Comparison of ENCODE assay signal across 1 cellular context in the genomic region with DNA sequence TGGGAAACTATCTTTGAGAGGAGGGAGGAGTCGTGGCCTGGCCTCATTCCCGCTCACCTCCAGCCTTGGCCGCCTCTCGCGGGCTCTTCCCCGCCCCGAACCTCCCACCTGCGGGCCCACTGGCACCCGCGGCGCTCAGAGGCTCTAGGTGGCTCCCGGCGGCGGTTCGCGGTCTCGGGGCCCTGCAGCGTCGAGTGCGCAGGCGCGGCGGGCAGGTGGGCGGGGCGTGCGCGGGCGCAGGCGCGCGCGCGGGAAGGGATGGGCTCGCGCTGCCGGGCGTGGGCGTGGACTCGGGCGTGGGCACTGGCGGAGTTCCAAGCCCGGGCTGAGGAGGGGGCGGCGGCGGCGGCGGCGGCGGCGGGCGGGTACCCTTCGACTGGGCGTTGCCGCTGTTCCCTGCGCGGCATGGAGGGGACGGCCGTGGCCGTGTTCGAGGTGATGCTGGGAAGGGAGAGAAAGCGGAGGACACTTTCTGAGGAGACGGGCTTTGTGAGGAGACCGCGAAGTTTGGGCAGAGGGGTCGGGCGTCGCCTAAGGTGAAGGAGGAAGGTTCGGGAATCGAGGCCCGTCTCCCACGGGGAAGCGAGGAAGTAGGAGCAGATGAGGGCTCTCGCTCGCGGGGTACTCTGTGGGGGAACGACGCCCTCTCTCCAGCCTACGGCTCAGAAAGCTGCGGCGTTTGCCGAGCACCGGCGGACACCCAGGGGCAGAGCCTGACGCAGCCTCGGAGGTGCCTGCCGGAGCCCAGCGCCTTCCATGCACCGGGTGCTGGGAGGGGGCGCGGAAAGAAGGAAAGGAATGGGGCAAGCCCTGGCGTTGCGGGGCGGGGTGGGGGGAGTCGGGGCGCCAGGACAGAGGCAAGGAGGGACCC.
TF ChIP-seq lines count a peak whose summit lies in the region.

No MANE protein-coding gene starts in this region.

TF ChIP-seq in HepG2, 621 proteins besides CTCF, POLR2A, EP300 and RAD21 (continued from another document and continues in another):
- peak in 1 of 2 experiments; percentile 60; a peak in 2 of 4 replicates for TF ChIP-seq KLF16 (CRISPR knock-in tag; IDR thresholded peaks at IDR 0.05)
- peak; percentile 61; the same call in 1 of the 2 replicates for TF ChIP-seq SRY (CRISPR knock-in tag; IDR thresholded peaks at IDR 0.05)
- no peak for TF ChIP-seq ZFAT (CRISPR knock-in tag; conservative IDR thresholded peaks at IDR 0.05)
- TF ChIP-seq ZNF121 (CRISPR knock-in tag; IDR thresholded peaks at IDR 0.05): no peak
- 0 out of 2 replicates have a peak, but pooled peaks have one; percentile 89 for TF ChIP-seq ZFP82 (CRISPR knock-in tag; IDR thresholded peaks at IDR 0.05; ENCODE audit: borderline replicate concordance)
- peak; percentile 67; the same call in 1 of the 2 replicates for TF ChIP-seq ZNF329 (CRISPR knock-in tag; IDR thresholded peaks at IDR 0.05; ENCODE audit: low read depth)
- no peak for TF ChIP-seq ATRX (CRISPR knock-in tag; IDR thresholded peaks at IDR 0.05; ENCODE audit: borderline replicate concordance)
- no peak for TF ChIP-seq PRPF4 (IDR thresholded peaks at IDR 0.05; ENCODE audit: low read depth, low read length, poor library complexity, severe bottlenecking)
- TF ChIP-seq, protein P1, sequence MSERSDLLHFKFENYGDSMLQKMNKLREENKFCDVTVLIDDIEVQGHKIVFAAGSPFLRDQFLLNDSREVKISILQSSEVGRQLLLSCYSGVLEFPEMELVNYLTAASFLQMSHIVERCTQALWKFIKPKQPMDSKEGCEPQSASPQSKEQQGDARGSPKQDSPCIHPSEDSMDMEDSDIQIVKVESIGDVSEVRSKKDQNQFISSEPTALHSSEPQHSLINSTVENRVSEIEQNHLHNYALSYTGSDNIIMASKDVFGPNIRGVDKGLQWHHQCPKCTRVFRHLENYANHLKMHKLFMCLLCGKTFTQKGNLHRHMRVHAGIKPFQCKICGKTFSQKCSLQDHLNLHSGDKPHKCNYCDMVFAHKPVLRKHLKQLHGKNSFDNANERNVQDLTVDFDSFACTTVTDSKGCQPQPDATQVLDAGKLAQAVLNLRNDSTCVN (CRISPR knock-in tag; IDR thresholded peaks at IDR 0.05; ENCODE audit: borderline replicate concordance): no peak
- no peak for TF ChIP-seq CREB1 (IDR thresholded peaks at IDR 0.05)
- no peak for TF ChIP-seq CREB1 (CRISPR knock-in tag; IDR thresholded peaks at IDR 0.05)
- TF ChIP-seq, protein P2, sequence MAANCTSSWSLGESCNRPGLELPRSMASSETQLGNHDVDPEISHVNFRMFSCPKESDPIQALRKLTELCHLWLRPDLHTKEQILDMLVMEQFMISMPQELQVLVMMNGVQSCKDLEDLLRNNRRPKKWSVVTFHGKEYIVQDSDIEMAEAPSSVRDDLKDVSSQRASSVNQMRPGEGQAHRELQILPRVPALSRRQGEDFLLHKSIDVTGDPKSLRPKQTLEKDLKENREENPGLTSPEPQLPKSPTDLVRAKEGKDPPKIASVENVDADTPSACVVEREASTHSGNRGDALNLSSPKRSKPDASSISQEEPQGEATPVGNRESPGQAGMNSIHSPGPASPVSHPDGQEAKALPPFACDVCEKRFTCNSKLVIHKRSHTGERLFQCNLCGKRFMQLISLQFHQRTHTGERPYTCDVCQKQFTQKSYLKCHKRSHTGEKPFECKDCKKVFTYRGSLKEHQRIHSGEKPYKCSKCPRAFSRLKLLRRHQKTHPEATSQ (CRISPR knock-in tag; IDR thresholded peaks at IDR 0.05; ENCODE audit: borderline replicate concordance): no peak
- TF ChIP-seq, protein P3, sequence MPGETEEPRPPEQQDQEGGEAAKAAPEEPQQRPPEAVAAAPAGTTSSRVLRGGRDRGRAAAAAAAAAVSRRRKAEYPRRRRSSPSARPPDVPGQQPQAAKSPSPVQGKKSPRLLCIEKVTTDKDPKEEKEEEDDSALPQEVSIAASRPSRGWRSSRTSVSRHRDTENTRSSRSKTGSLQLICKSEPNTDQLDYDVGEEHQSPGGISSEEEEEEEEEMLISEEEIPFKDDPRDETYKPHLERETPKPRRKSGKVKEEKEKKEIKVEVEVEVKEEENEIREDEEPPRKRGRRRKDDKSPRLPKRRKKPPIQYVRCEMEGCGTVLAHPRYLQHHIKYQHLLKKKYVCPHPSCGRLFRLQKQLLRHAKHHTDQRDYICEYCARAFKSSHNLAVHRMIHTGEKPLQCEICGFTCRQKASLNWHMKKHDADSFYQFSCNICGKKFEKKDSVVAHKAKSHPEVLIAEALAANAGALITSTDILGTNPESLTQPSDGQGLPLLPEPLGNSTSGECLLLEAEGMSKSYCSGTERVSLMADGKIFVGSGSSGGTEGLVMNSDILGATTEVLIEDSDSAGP (CRISPR knock-in tag; IDR thresholded peaks at IDR 0.05; ENCODE audit: borderline replicate concordance): peak; percentile 54; the same call in 1 of the 2 replicates
- no peak; the same call in 1 of the 2 replicates for TF ChIP-seq ZNF430 (CRISPR knock-in tag; IDR thresholded peaks at IDR 0.05)
- peak; percentile 55; the same call in 1 of the 2 replicates for TF ChIP-seq CCDC6 (CRISPR knock-in tag; IDR thresholded peaks at IDR 0.05)
- 0 out of 2 replicates have a peak, but pooled peaks have one; percentile 44 for TF ChIP-seq ZNF451 (CRISPR knock-in tag; IDR thresholded peaks at IDR 0.05)
- TF ChIP-seq ZBTB1 (CRISPR knock-in tag; IDR thresholded peaks at IDR 0.05; ENCODE audit: borderline replicate concordance): no peak
- no peak for TF ChIP-seq ZNF225 (CRISPR knock-in tag; IDR thresholded peaks at IDR 0.05)
- TF ChIP-seq ZNF780A (CRISPR knock-in tag; IDR thresholded peaks at IDR 0.05): no peak
- TF ChIP-seq SMAD9 (CRISPR knock-in tag; IDR thresholded peaks at IDR 0.05): no peak
- no peak for TF ChIP-seq RBM22 (optimal IDR thresholded peaks at IDR 0.05; ENCODE audit: low read length)
- no peak for TF ChIP-seq U2AF1 (optimal IDR thresholded peaks at IDR 0.05; ENCODE audit: low read depth, low read length)
- no peak for TF ChIP-seq JARID2 (CRISPR knock-in tag; IDR thresholded peaks at IDR 0.05; ENCODE audit: insufficient replicate concordance)
- no peak for TF ChIP-seq KDM4B (CRISPR knock-in tag; IDR thresholded peaks at IDR 0.05)
- TF ChIP-seq ZNF660 (CRISPR knock-in tag; IDR thresholded peaks at IDR 0.05; ENCODE audit: borderline replicate concordance, low read depth): no peak
- no peak for TF ChIP-seq SNRNP70 (IDR thresholded peaks at IDR 0.05; ENCODE audit: low read depth, low read length)
- no peak for TF ChIP-seq YEATS4 (CRISPR knock-in tag; IDR thresholded peaks at IDR 0.05; ENCODE audit: borderline replicate concordance)
- TF ChIP-seq, protein P4, sequence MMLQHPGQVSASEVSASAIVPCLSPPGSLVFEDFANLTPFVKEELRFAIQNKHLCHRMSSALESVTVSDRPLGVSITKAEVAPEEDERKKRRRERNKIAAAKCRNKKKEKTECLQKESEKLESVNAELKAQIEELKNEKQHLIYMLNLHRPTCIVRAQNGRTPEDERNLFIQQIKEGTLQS (CRISPR knock-in tag; IDR thresholded peaks at IDR 0.05): 0 out of 2 replicates have a peak, but pooled peaks have one; percentile 16
- TF ChIP-seq FOXA1 (IDR thresholded peaks at IDR 0.05): no peak
- TF ChIP-seq FOXA1 (CRISPR knock-in tag; IDR thresholded peaks at IDR 0.05): no peak
- TF ChIP-seq ZNF224 (CRISPR knock-in tag; IDR thresholded peaks at IDR 0.05): peak; percentile 58; the same call in 1 of the 2 replicates
- no peak for TF ChIP-seq RCOR2 (CRISPR knock-in tag; IDR thresholded peaks at IDR 0.05)
- no peak for TF ChIP-seq ZFP36L2 (CRISPR knock-in tag; IDR thresholded peaks at IDR 0.05)
- no peak for TF ChIP-seq ZC3H4 (CRISPR knock-in tag; IDR thresholded peaks at IDR 0.05; ENCODE audit: borderline replicate concordance)
- TF ChIP-seq, protein P5, sequence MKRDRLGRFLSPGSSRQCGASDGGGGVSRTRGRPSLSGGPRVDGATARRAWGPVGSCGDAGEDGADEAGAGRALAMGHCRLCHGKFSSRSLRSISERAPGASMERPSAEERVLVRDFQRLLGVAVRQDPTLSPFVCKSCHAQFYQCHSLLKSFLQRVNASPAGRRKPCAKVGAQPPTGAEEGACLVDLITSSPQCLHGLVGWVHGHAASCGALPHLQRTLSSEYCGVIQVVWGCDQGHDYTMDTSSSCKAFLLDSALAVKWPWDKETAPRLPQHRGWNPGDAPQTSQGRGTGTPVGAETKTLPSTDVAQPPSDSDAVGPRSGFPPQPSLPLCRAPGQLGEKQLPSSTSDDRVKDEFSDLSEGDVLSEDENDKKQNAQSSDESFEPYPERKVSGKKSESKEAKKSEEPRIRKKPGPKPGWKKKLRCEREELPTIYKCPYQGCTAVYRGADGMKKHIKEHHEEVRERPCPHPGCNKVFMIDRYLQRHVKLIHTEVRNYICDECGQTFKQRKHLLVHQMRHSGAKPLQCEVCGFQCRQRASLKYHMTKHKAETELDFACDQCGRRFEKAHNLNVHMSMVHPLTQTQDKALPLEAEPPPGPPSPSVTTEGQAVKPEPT (CRISPR knock-in tag; IDR thresholded peaks at IDR 0.05; ENCODE audit: low read depth): no peak; the same call in 1 of the 2 replicates
- TF ChIP-seq ZNF34 (CRISPR knock-in tag; IDR thresholded peaks at IDR 0.05; ENCODE audit: borderline replicate concordance): 0 out of 2 replicates have a peak, but pooled peaks have one; percentile 79
- no peak for TF ChIP-seq ZNF33B (CRISPR knock-in tag; IDR thresholded peaks at IDR 0.05)
- TF ChIP-seq IRF2 (CRISPR knock-in tag; IDR thresholded peaks at IDR 0.05): no peak
- TF ChIP-seq HDAC2 (CRISPR knock-in tag; IDR thresholded peaks at IDR 0.05): no peak; the same call in 1 of the 2 replicates
- TF ChIP-seq, protein P6, sequence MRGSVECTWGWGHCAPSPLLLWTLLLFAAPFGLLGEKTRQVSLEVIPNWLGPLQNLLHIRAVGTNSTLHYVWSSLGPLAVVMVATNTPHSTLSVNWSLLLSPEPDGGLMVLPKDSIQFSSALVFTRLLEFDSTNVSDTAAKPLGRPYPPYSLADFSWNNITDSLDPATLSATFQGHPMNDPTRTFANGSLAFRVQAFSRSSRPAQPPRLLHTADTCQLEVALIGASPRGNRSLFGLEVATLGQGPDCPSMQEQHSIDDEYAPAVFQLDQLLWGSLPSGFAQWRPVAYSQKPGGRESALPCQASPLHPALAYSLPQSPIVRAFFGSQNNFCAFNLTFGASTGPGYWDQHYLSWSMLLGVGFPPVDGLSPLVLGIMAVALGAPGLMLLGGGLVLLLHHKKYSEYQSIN (CRISPR knock-in tag; IDR thresholded peaks at IDR 0.05; ENCODE audit: borderline replicate concordance): no peak
- TF ChIP-seq MAZ (IDR thresholded peaks at IDR 0.05; ENCODE audit: borderline replicate concordance, low read depth, low read length): no peak
- peak; percentile 89 for TF ChIP-seq MAZ (CRISPR knock-in tag; IDR thresholded peaks at IDR 0.05; ENCODE audit: low read depth)
- TF ChIP-seq, protein P7, sequence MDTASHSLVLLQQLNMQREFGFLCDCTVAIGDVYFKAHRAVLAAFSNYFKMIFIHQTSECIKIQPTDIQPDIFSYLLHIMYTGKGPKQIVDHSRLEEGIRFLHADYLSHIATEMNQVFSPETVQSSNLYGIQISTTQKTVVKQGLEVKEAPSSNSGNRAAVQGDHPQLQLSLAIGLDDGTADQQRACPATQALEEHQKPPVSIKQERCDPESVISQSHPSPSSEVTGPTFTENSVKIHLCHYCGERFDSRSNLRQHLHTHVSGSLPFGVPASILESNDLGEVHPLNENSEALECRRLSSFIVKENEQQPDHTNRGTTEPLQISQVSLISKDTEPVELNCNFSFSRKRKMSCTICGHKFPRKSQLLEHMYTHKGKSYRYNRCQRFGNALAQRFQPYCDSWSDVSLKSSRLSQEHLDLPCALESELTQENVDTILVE (CRISPR knock-in tag; IDR thresholded peaks at IDR 0.05): peak; percentile 52; the same call in 1 of the 2 replicates
- TF ChIP-seq MTA3 (CRISPR knock-in tag; IDR thresholded peaks at IDR 0.05): no peak
- TF ChIP-seq, protein P8, sequence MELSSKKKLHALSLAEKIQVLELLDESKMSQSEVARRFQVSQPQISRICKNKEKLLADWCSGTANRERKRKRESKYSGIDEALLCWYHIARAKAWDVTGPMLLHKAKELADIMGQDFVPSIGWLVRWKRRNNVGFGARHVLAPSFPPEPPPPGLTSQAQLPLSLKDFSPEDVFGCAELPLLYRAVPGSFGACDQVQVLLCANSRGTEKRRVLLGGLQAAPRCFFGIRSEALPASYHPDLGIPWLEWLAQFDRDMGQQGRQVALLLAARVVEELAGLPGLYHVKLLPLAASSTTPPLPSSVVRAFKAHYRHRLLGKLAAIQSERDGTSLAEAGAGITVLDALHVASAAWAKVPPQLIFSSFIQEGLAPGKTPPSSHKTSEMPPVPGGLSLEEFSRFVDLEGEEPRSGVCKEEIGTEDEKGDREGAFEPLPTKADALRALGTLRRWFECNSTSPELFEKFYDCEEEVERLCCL (CRISPR knock-in tag; IDR thresholded peaks at IDR 0.05; ENCODE audit: borderline replicate concordance): no peak
- no peak for TF ChIP-seq ZNF501 (CRISPR knock-in tag; IDR thresholded peaks at IDR 0.05)
- TF ChIP-seq, protein P9, sequence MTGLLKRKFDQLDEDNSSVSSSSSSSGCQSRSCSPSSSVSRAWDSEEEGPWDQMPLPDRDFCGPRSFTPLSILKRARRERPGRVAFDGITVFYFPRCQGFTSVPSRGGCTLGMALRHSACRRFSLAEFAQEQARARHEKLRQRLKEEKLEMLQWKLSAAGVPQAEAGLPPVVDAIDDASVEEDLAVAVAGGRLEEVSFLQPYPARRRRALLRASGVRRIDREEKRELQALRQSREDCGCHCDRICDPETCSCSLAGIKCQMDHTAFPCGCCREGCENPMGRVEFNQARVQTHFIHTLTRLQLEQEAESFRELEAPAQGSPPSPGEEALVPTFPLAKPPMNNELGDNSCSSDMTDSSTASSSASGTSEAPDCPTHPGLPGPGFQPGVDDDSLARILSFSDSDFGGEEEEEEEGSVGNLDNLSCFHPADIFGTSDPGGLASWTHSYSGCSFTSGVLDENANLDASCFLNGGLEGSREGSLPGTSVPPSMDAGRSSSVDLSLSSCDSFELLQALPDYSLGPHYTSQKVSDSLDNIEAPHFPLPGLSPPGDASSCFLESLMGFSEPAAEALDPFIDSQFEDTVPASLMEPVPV (CRISPR knock-in tag; IDR thresholded peaks at IDR 0.05): no peak; the same call in 1 of the 2 replicates
- no peak for TF ChIP-seq ZNF232 (CRISPR knock-in tag; IDR thresholded peaks at IDR 0.05; ENCODE audit: borderline replicate concordance)
- TF ChIP-seq, protein P10, sequence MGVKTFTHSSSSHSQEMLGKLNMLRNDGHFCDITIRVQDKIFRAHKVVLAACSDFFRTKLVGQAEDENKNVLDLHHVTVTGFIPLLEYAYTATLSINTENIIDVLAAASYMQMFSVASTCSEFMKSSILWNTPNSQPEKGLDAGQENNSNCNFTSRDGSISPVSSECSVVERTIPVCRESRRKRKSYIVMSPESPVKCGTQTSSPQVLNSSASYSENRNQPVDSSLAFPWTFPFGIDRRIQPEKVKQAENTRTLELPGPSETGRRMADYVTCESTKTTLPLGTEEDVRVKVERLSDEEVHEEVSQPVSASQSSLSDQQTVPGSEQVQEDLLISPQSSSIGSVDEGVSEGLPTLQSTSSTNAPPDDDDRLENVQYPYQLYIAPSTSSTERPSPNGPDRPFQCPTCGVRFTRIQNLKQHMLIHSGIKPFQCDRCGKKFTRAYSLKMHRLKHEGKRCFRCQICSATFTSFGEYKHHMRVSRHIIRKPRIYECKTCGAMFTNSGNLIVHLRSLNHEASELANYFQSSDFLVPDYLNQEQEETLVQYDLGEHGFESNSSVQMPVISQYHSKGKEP (CRISPR knock-in tag; IDR thresholded peaks at IDR 0.05): no peak
- TF ChIP-seq ONECUT2 (CRISPR knock-in tag; IDR thresholded peaks at IDR 0.05): no peak
